ENCODE assay signal across 8 cellular contexts in genomic region chr14:91177073-91177796, GRCh38.
DNase-seq lines count a peak whose midpoint lies in the region; ATAC-seq, FAIRE-seq and TF ChIP-seq lines count a peak whose summit lies in the region.

No MANE protein-coding gene starts in this region.

- intact Hi-C loops in breast epithelium (cut with DNase I; ENCODE audit: low total_unique reads): loop anchor here (2.0 kb wide), 1 partner anchor 110 kb away; no protein-coding TSS in a partner anchor

- H3K4me3 ChIP-seq in CD4-positive, CD25-positive, alpha-beta regulatory T cell (ENCODE audit: low read depth, low read length): no peak overlapping the region
- H3K4me3 ChIP-seq in WI38 (ENCODE audit: low read depth, low read length): no peak overlapping the region
- no peak overlapping the region for H3K4me3 ChIP-seq in breast epithelium

- no peaks in the 10 kb centered on the region for H3K9me3 Mint-ChIP-seq in CD4-positive, CD25-positive, alpha-beta regulatory T cell

- peaks cover 19% of the 10 kb centered on the region for H3K36me3 Mint-ChIP-seq in CD4-positive, CD25-positive, alpha-beta regulatory T cell

- peak overlapping the region in 1 of 4 donors; percentile 11 for H3K4me3 Mint-ChIP-seq in CD4-positive, CD25-positive, alpha-beta regulatory T cell

- H3K36me3 ChIP-seq in CD4-positive, CD25-positive, alpha-beta regulatory T cell (ENCODE audit: control insufficient read depth, insufficient read depth, low read length): peaks cover 37% of the 10 kb centered on the region
- no peaks in the 10 kb centered on the region for H3K36me3 ChIP-seq in breast epithelium

- H3K27me3 Mint-ChIP-seq in CD4-positive, CD25-positive, alpha-beta regulatory T cell: no peaks in the 10 kb centered on the region

- H3K27ac ChIP-seq in CD4-positive, CD25-positive, alpha-beta regulatory T cell (ENCODE audit: insufficient read depth, low read length, poor library complexity, severe bottlenecking): peak overlapping the region; percentile 71
- H3K27ac ChIP-seq in breast epithelium: no peak overlapping the region

- peaks cover 10% of the 10 kb centered on the region for H3K4me1 ChIP-seq in CD4-positive, CD25-positive, alpha-beta regulatory T cell (ENCODE audit: control insufficient read depth, insufficient read depth, low read length, poor library complexity, severe bottlenecking)
- H3K4me1 ChIP-seq in breast epithelium: no peaks in the 10 kb centered on the region

- peak; percentile 76 for FAIRE-seq in H54 (lab: Jason Lieb, UNC)

- H3K9me3 ChIP-seq in CD4-positive, CD25-positive, alpha-beta regulatory T cell (ENCODE audit: control insufficient read depth in 2 of 2, low read length in 2 of 2): no peaks in the 10 kb centered on the region
- H3K9me3 ChIP-seq in breast epithelium: no peaks in the 10 kb centered on the region

- peak; percentile 73 to 90 for ATAC-seq in CD4-positive, CD25-positive, alpha-beta regulatory T cell (ENCODE audit: low read depth in 2 of 2)
- no peak for ATAC-seq in HG02852 (IDR thresholded peaks at IDR 0.05; ENCODE audit: unreplicated experiment)

- peak overlapping the region; percentile 86 to 96 (median 90) for H3K27ac Mint-ChIP-seq in CD4-positive, CD25-positive, alpha-beta regulatory T cell

- H3K27me3 ChIP-seq in CD4-positive, CD25-positive, alpha-beta regulatory T cell (ENCODE audit: control insufficient read depth, insufficient read depth, low read length): no peaks in the 10 kb centered on the region
- H3K27me3 ChIP-seq in breast epithelium: no peaks in the 10 kb centered on the region

- TF ChIP-seq CTCF in WI38 (IDR thresholded peaks at IDR 0.05; ENCODE audit: low read depth, low read length) (peak; percentile 73), breast epithelium (IDR thresholded peaks at IDR 0.05) (peak; percentile 21 to 82 (median 69))

- TF ChIP-seq POLR2A in H54 (IDR thresholded peaks at IDR 0.05; ENCODE audit: low read depth, low read length) (no peak), breast epithelium (IDR thresholded peaks at IDR 0.05) (no peak)

- peak; percentile 50 to 91 (median 79) for DNase-seq in CD4-positive, CD25-positive, alpha-beta regulatory T cell
- DNase-seq in H54 (ENCODE audit: insufficient read length, low spot score): peak; percentile 26
- DNase-seq in NCI-H2171 treated with DMSO at 0.1 percent for 48 hours (lab: John Stamatoyannopoulos, UW): peak; percentile 90
- peak in 1 of 2 donors; percentile 41 for DNase-seq in breast epithelium (ENCODE audit: low spot score in 2 of 2)
- peak; percentile 85 for DNase-seq in left kidney (ENCODE audit: low read depth, low spot score)
- peak; percentile 51 to 60 for DNase-seq in stimulated activated CD4-positive, alpha-beta T cell treated with anti-CD3 and anti-CD28 coated beads, Interleukin-4, amount 100 ng/mL, for 4 hours

- H3K4me1 Mint-ChIP-seq in CD4-positive, CD25-positive, alpha-beta regulatory T cell: peaks cover 6 to 16% (median 13%) of the 10 kb centered on the region in 4 donors
